Comparison of ENCODE assay signal across 8 cellular contexts in genomic region chr12:46370380-46370734, GRCh38. TPM values are rescaled to one million over a fixed set of nuclear protein-coding genes. Genes with fewer than 3 reads are reported as not detected.
A peak's percentile ranks its signal among the peaks of the same experiment; 100 is the strongest.
DNase-seq lines count a peak whose midpoint lies in the region; ATAC-seq and TF ChIP-seq lines count a peak whose summit lies in the region.

No MANE protein-coding gene starts in this region.

- POLR2A ChIA-PET in A673 (lab: Charles Lee; ENCODE audit: low non-redundant PET), result interaction anchor here (0.6 kb wide), 1 partner anchor 11 kb away, joined by 5 read pairs; no protein-coding TSS in a partner anchor

- H3K27me3 ChIP-seq in A673 (replicated peaks; ENCODE audit: insufficient read depth, low read depth, low read length, poor library complexity) (no peaks in the 10 kb centered on the region), mucosa of stomach (ENCODE audit: control insufficient read depth, insufficient read depth, low read length) (no peaks in the 10 kb centered on the region)

- TF ChIP-seq CTCF in A673 (conservative IDR thresholded peaks at IDR 0.05; ENCODE audit: low read depth, low read length) (no peak), cardiac fibroblast (IDR thresholded peaks at IDR 0.05; ENCODE audit: low read depth, low read length) (no peak)

- peak overlapping the region; percentile 95 for H3K9ac ChIP-seq in mucosa of stomach (ENCODE audit: low read length)

- H3K4me3 ChIP-seq in A673 (ENCODE audit: low read depth, low read length, poor library complexity, severe bottlenecking), result peak overlapping the region; percentile 82
- peak overlapping the region; percentile 95 for H3K4me3 ChIP-seq in Jurkat, Clone E6-1 (ENCODE audit: low read length)
- peak overlapping the region; percentile 85 to 92 for H3K4me3 ChIP-seq in cardiac fibroblast (replicated peaks in 1 of 2; ENCODE audit: low read depth in 2 of 2, low read length in 2 of 2)
- peak overlapping the region; percentile 92 for H3K4me3 ChIP-seq in mucosa of stomach (ENCODE audit: low read length)

- CTCF ChIA-PET in A673 (lab: Charles Lee), result no interaction called here

- DNase-seq in A673 (ENCODE audit: low spot score), result no peak
- DNase-seq in Jurkat, Clone E6-1 (ENCODE audit: low read depth, low spot score), result no peak
- DNase-seq in cardiac fibroblast (ENCODE audit: low read depth in 2 of 2), result peak; percentile 36 to 42
- DNase-seq in NCI-H1417 treated with DMSO at 0.1 percent for 48 hours (lab: John Stamatoyannopoulos, UW), result no peak
- DNase-seq in DMS 273 treated with DMSO at 0.1 percent for 48 hours (lab: John Stamatoyannopoulos, UW), result no peak

- H3K27ac ChIP-seq in A673 (ENCODE audit: low read depth, low read length, poor library complexity, severe bottlenecking), result no peak overlapping the region

- TSS peak; percentile 32 for BruUV-seq in A673 (replicated peaks; lab: Mats Ljungman, UMichigan)

- H3K36me3 ChIP-seq in A673 (ENCODE audit: insufficient read depth, low read length, poor library complexity, severe bottlenecking) (peaks cover 59% of the 10 kb centered on the region), mucosa of stomach (ENCODE audit: control insufficient read depth, insufficient read depth, low read length) (peaks cover 9% of the 10 kb centered on the region)

- ATAC-seq in HG02798 (IDR thresholded peaks at IDR 0.05; ENCODE audit: poor library complexity, unreplicated experiment) (no peak), GM19452 (IDR thresholded peaks at IDR 0.05; ENCODE audit: unreplicated experiment) (no peak)

- intact Hi-C loops in A673 (cut with micrococcal nuclease; ENCODE audit: unreplicated experiment), result loop anchor here (5.0 kb wide), 1 partner anchor 102 kb away; no protein-coding TSS in a partner anchor

- H3K9me3 ChIP-seq in A673 (ENCODE audit: low read depth, low read length, poor library complexity, severe bottlenecking) (no peaks in the 10 kb centered on the region), mucosa of stomach (ENCODE audit: control insufficient read depth, low read length) (no peaks in the 10 kb centered on the region)

- H3K4me1 ChIP-seq in A673 (ENCODE audit: insufficient read depth, low read length, poor library complexity, severe bottlenecking) (peaks cover 59% of the 10 kb centered on the region), mucosa of stomach (ENCODE audit: control insufficient read depth, insufficient read depth, low read length) (peaks cover 32% of the 10 kb centered on the region)

RNA-seq across cellular contexts. Expression of gene SLC38A2, which starts 2.2 kb away (rescaled TPM):
- total RNA-seq in A673 (2021), result 395 and 440 TPM in 2 replicates
- polyA plus RNA-seq in Jurkat, Clone E6-1 (2012; ENCODE audit: insufficient read depth, insufficient read length), result 54.0 TPM

Comparison
In these comparisons a context has a peak if more than half of its experiments do, and no peak if none do; other contexts are left out.
1. DNase-seq: peak in cardiac fibroblast (2 of 2); none in A673 (single experiment), Jurkat, Clone E6-1 (single experiment), NCI-H1417 treated with DMSO at 0.1 percent for 48 hours (single experiment) and DMS 273 treated with DMSO at 0.1 percent for 48 hours (single experiment).
2. Peak in every context shown above with its lines, with median percentiles within 50 percentile points of each other: H3K4me3 ChIP-seq.